Comparison of ENCODE assay signal across 9 cellular contexts in genomic region chr5:172114875-172115422, GRCh38.
A peak's percentile ranks its signal among the peaks of the same experiment; 100 is the strongest.
DNase-seq lines count a peak whose midpoint lies in the region; ATAC-seq and TF ChIP-seq lines count a peak whose summit lies in the region.
"Had no signal": no experiment of that assay in that cellular context is flagged by ENCODE, and none has a peak within 500 bp of the region (broad histone marks: within the 10 kb centered on the region; RNA-seq: fewer than 3 reads in every experiment).

No MANE protein-coding gene starts in this region.

- no peak overlapping the region for H3K23ac ChIP-seq in neuronal stem cell (ENCODE audit: low read depth, low read length, poor library complexity)

- no peak overlapping the region for H4K8ac ChIP-seq in neuronal stem cell (ENCODE audit: low read depth, low read length)

- no peak overlapping the region for H2BK15ac ChIP-seq in neuronal stem cell (ENCODE audit: low read length)

- H3K79me1 ChIP-seq in neuronal stem cell (ENCODE audit: low read depth, low read length) = no peaks in the 10 kb centered on the region

- TF ChIP-seq POLR2A in GM18526 (IDR thresholded peaks at IDR 0.05; ENCODE audit: extremely low read depth, insufficient read length) = peak; percentile 54

- peaks cover 15% of the 10 kb centered on the region; the same call in 1 of the 2 replicates for H3K79me2 ChIP-seq in GM23248 (ENCODE audit: insufficient read depth)

- no peaks in the 10 kb centered on the region for H3K9me3 ChIP-seq in neuronal stem cell (replicated peaks in 1 of 2; ENCODE audit: control insufficient read depth in 2 of 2, insufficient read depth in 1 of 2, low read depth in 1 of 2, low read length in 2 of 2)
- H3K9me3 ChIP-seq in HAP-1 = no peaks in the 10 kb centered on the region
- no peaks in the 10 kb centered on the region for H3K9me3 ChIP-seq in GM23248 (ENCODE audit: low read depth)

- no peak overlapping the region for H3K4ac ChIP-seq in neuronal stem cell (ENCODE audit: low read length)

- no peak overlapping the region for H3K14ac ChIP-seq in neuronal stem cell (ENCODE audit: low read length)

- in situ Hi-C loops in HAP-1 (cut with MboI; ENCODE audit: low sequenced_read_pairs) = loop anchor here (5.0 to 25.0 kb wide), 2 partner anchors 72 to 572 kb away; partner anchors contain the start of gene STK10
- in situ Hi-C loops in GM23248 (cut with MboI) = no loop called here

- H3K4me3 ChIP-seq in neuronal stem cell (ENCODE audit: low read length in 2 of 2) (peak overlapping the region in 1 of 2 donors; percentile 61), HAP-1 (no peak overlapping the region), GM23248 (no peak overlapping the region)

- H2BK120ac ChIP-seq in neuronal stem cell (ENCODE audit: low read depth, low read length) = no peak overlapping the region

- H3K9me2 ChIP-seq in GM23248 (ENCODE audit: insufficient read depth) = no peaks in the 10 kb centered on the region

- DNase-seq in SIG-M5 treated with dmso at 0.1 percent for 504 hours (lab: John Stamatoyannopoulos, UW; ENCODE audit: unreplicated experiment) (peak; percentile 100), neuronal stem cell (ENCODE audit: low spot score) (no peak), HAP-1 (ENCODE audit: low spot score in 2 of 2) (no peak), GM23248 (no peak), kidney glomerular epithelial cell (lab: John Stamatoyannopoulos, UW) (no peak)
- DNase-seq in activated gamma-delta T cell treated with anti-CD3 and anti-CD28 coated beads, Interleukin-2, amount 50 U/mL, for 16 hours (ENCODE audit: low read depth) = peak; percentile 68
- DNase-seq: IMR-90 had no signal

- H3K4me1 ChIP-seq in neuronal stem cell (ENCODE audit: control insufficient read depth in 2 of 2, insufficient read depth in 1 of 2, low read depth in 1 of 2, low read length in 2 of 2) (peaks cover 2 to 5% of the 10 kb centered on the region in 2 donors), HAP-1 (peaks cover 19% of the 10 kb centered on the region), GM23248 (ENCODE audit: insufficient read depth) (peaks cover 14% of the 10 kb centered on the region)

- peak; percentile 57 for ATAC-seq in HG02884 (IDR thresholded peaks at IDR 0.05; ENCODE audit: unreplicated experiment)

- no peak overlapping the region for H2BK5ac ChIP-seq in neuronal stem cell (ENCODE audit: low read length)

- WGBS in neuronal stem cell (ENCODE audit: extremely low coverage in 2 of 2, insufficient read length in 2 of 2, insufficient replicate concordance in 1 of 2), 2 donors = no CpG with 5 or more reads among the region's 16 CpGs
- 92 to 93% methylated on average over 16 of the region's 16 CpGs for WGBS in GM23248 (ENCODE audit: low coverage in 1 of 2, low lambda C conversion rate in 2 of 2, missing lambda C conversion rate in 2 of 2), 2 experiments

- H2AK5ac ChIP-seq in neuronal stem cell (ENCODE audit: low read depth, low read length) = no peak overlapping the region

- H2BK12ac ChIP-seq in neuronal stem cell (ENCODE audit: low read length) = no peak overlapping the region

- H3K9ac ChIP-seq in neuronal stem cell (ENCODE audit: low read depth, low read length, poor library complexity) (no peak overlapping the region), GM23248 (no peak overlapping the region)

- H2AFZ ChIP-seq in neuronal stem cell (ENCODE audit: low read length) (no peak overlapping the region), GM23248 (no peak overlapping the region)

- H3F3A ChIP-seq in GM23248 (ENCODE audit: insufficient read depth) = peaks cover 8% of the 10 kb centered on the region; the same call in 1 of the 2 replicates

- H3K4me2 ChIP-seq in neuronal stem cell (ENCODE audit: insufficient read depth, low read length, poor library complexity, severe bottlenecking) (no peak overlapping the region), GM23248 (ENCODE audit: unreplicated experiment) (no peak overlapping the region)

- H4K91ac ChIP-seq in neuronal stem cell (ENCODE audit: low read depth, low read length, poor library complexity) = peak overlapping the region; percentile 17

- H4K20me1 ChIP-seq in GM23248 (ENCODE audit: insufficient read depth) = no peaks in the 10 kb centered on the region

- peaks cover 0 to 7% of the 10 kb centered on the region in 2 donors for H3K36me3 ChIP-seq in neuronal stem cell (replicated peaks in 1 of 2; ENCODE audit: control insufficient read depth in 2 of 2, insufficient read depth in 2 of 2, low read length in 2 of 2)
- H3K36me3 ChIP-seq in HAP-1 (replicated peaks) = no peaks in the 10 kb centered on the region; the same call in 1 of the 2 replicates
- H3K36me3 ChIP-seq in GM23248 (ENCODE audit: low read depth) = peaks cover 13% of the 10 kb centered on the region; the same call in 1 of the 2 replicates

- H3K27ac ChIP-seq in neuronal stem cell (replicated peaks; ENCODE audit: low read length) (no peak overlapping the region), GM23248 (no peak overlapping the region)

- no peak overlapping the region for H3K18ac ChIP-seq in neuronal stem cell (ENCODE audit: low read length)

- H3K27me3 ChIP-seq in neuronal stem cell (ENCODE audit: control insufficient read depth in 3 of 3, insufficient read depth in 3 of 3, low read depth in 1 of 3, low read length in 3 of 3) (no peaks in the 10 kb centered on the region), HAP-1 (ENCODE audit: low read depth) (no peaks in the 10 kb centered on the region), GM23248 (replicated peaks; ENCODE audit: insufficient read depth) (no peaks in the 10 kb centered on the region)

Comparison
In these comparisons a context has a peak if more than half of its experiments do, and no peak if none do; other contexts are left out.
1. DNase-seq: peak in SIG-M5 treated with dmso at 0.1 percent for 504 hours (single experiment) and activated gamma-delta T cell treated with anti-CD3 and anti-CD28 coated beads, Interleukin-2, amount 50 U/mL, for 16 hours (single experiment); none in neuronal stem cell (single experiment), HAP-1 (0 of 2), GM23248 (single experiment) and kidney glomerular epithelial cell (single experiment).